In the genomic region with DNA sequence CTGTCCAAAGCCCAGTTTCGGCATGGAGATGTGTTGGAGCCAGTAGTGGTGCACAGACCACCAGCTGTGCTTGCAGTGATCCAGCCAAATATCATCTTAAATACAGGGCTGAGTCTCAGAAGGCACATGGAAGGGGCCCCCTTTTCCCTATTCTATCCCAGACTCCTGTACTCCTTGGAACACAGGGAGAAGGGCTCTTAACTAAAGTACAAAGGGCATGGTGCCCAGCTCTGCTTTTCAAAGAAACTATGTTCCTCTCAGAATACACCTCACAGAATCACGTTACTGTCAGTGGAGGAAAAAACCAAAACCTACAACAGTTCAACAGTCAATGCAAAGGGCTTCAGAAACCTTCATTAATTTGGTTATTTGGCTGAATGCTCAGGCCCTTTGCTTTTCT, we compare ENCODE assay signal across 24 cellular contexts.
DNase-seq lines count a peak whose midpoint lies in the region; ATAC-seq, FAIRE-seq and TF ChIP-seq lines count a peak whose summit lies in the region.
"Had no signal": no experiment of that assay in that cellular context is flagged by ENCODE, and none has a peak within 500 bp of the region (broad histone marks: within the 10 kb centered on the region; RNA-seq: fewer than 3 reads in every experiment).

No MANE protein-coding gene starts in this region.

- no peak overlapping the region for H3K4me3 ChIP-seq in right cardiac atrium (ENCODE audit: low read length)
- no peak overlapping the region for H3K4me3 ChIP-seq in upper lobe of right lung
- no peak overlapping the region for H3K4me3 ChIP-seq in tibial nerve
- H3K4me3 ChIP-seq: stomach had no signal

- intact Hi-C loops in Right ventricle myocardium superior (cut with DNase I) (no loop called here), right cardiac atrium (cut with DNase I) (no loop called here), upper lobe of right lung (cut with DNase I) (no loop called here)

- DNase-seq in Right ventricle myocardium superior (no peak), right cardiac atrium (no peak), cerebellar cortex (ENCODE audit: low spot score) (peak; percentile 35), upper lobe of right lung (no peak), Kasumi-1 (lab: John Stamatoyannopoulos, UW) (no peak), HTR-8/SVneo (ENCODE audit: insufficient read length, low spot score) (no peak), tibial nerve (ENCODE audit: low spot score in 2 of 2) (no peak)
- DNase-seq: activated CD4-positive, alpha-beta T cell treated with anti-CD3 and anti-CD28 coated beads, Interleukin-2, amount 50 U/mL, for 1 hour; aorta; CD4-positive, alpha-beta memory T cell; central memory CD4-positive, alpha-beta T cell; kidney glomerular epithelial cell; mesendoderm; naive thymus-derived CD8-positive, alpha-beta T cell; NCI-H146; NCI-H2171 treated with DMSO at 0.1 percent for 48 hours; stimulated activated CD8-positive, alpha-beta memory T cell treated with anti-CD3 and anti-CD28 coated beads, Interleukin-4, amount 100 ng/mL, for 48 hours; stomach; T-helper 9 cell; WERI-Rb-1 had no signal

- TF ChIP-seq EP300 in tibial nerve (IDR thresholded peaks at IDR 0.05), result no peak

- FAIRE-seq in HTR-8/SVneo (lab: Jason Lieb, UNC), result no peak

- H3K4me1 Mint-ChIP-seq in nephron, result peaks cover 35% of the 10 kb centered on the region
- H3K4me1 Mint-ChIP-seq: CD4-positive, alpha-beta memory T cell; naive thymus-derived CD8-positive, alpha-beta T cell had no signal

- TF ChIP-seq POLR2A in tibial nerve (IDR thresholded peaks at IDR 0.05), result no peak

- TF ChIP-seq CTCF in nephron (IDR thresholded peaks at IDR 0.05; ENCODE audit: unreplicated experiment in 3 of 3), result no peak
- TF ChIP-seq CTCF in upper lobe of right lung (IDR thresholded peaks at IDR 0.05), result no peak
- no peak for TF ChIP-seq CTCF in tibial nerve (IDR thresholded peaks at IDR 0.05)

- no peaks in the 10 kb centered on the region for H3K27me3 ChIP-seq in right cardiac atrium (ENCODE audit: control insufficient read depth, insufficient read depth)
- H3K27me3 ChIP-seq in upper lobe of right lung, result no peaks in the 10 kb centered on the region
- no peaks in the 10 kb centered on the region for H3K27me3 ChIP-seq in tibial nerve
- H3K27me3 ChIP-seq: stomach had no signal

- peaks cover 3% of the 10 kb centered on the region for H3K36me3 Mint-ChIP-seq in nephron (ENCODE audit: low read depth)
- H3K36me3 Mint-ChIP-seq: type B pancreatic cell had no signal

- H3K27ac Mint-ChIP-seq in nephron, result peak overlapping the region; percentile 83 to 95 (median 90)
- H3K27ac Mint-ChIP-seq: activated naive CD8-positive, alpha-beta T cell had no signal

- WGBS in right cardiac atrium, result 63% methylated on average over 2 of the region's 2 CpGs
- 69 to 83% methylated on average over 2 of the region's 2 CpGs for WGBS in tibial nerve, 2 donors

- H3K9me3 Mint-ChIP-seq in nephron, result peaks cover 6% of the 10 kb centered on the region

- H3K4me1 ChIP-seq in right cardiac atrium (ENCODE audit: control insufficient read depth, insufficient read depth, low read length), result peaks cover 3% of the 10 kb centered on the region
- H3K4me1 ChIP-seq in upper lobe of right lung, result no peaks in the 10 kb centered on the region
- peaks cover 0 to 3% (median 0%) of the 10 kb centered on the region in 4 donors for H3K4me1 ChIP-seq in tibial nerve
- H3K4me1 ChIP-seq: parathyroid adenoma had no signal

- H3K36me3 ChIP-seq in upper lobe of right lung (no peaks in the 10 kb centered on the region), tibial nerve (no peaks in the 10 kb centered on the region)
- H3K36me3 ChIP-seq: stomach, WERI-Rb-1 had no signal

- H3K27ac ChIP-seq in right cardiac atrium (ENCODE audit: low read length) (no peak overlapping the region), upper lobe of right lung (peak overlapping the region; percentile 32), tibial nerve (peak overlapping the region in 1 of 4 donors; percentile 36)
- H3K27ac ChIP-seq: parathyroid adenoma, WERI-Rb-1 had no signal

- no peaks in the 10 kb centered on the region for H3K27me3 Mint-ChIP-seq in nephron (ENCODE audit: low read depth)
- H3K27me3 Mint-ChIP-seq: activated naive CD8-positive, alpha-beta T cell; CD4-positive, alpha-beta memory T cell; naive thymus-derived CD8-positive, alpha-beta T cell; type B pancreatic cell had no signal

- H3K9me3 ChIP-seq in right cardiac atrium (ENCODE audit: control insufficient read depth, low read length), result no peaks in the 10 kb centered on the region
- H3K9me3 ChIP-seq in upper lobe of right lung, result no peaks in the 10 kb centered on the region
- H3K9me3 ChIP-seq in tibial nerve, result no peaks in the 10 kb centered on the region
- H3K9me3 ChIP-seq: stomach had no signal

- ATAC-seq in Right ventricle myocardium superior (ENCODE audit: poor library complexity) (peak; percentile 38), right cardiac atrium (no peak), upper lobe of right lung (peak; percentile 77)
- ATAC-seq: naive thymus-derived CD8-positive, alpha-beta T cell had no signal

- peak overlapping the region in 1 of 3 experiments; percentile 34 for H3K4me3 Mint-ChIP-seq in nephron
- H3K4me3 Mint-ChIP-seq: activated naive CD8-positive, alpha-beta T cell; CD4-positive, alpha-beta memory T cell; naive thymus-derived CD8-positive, alpha-beta T cell had no signal

Comparison
In these comparisons a context has a peak if more than half of its experiments do, and no peak if none do; other contexts are left out.
1. ATAC-seq: peak in Right ventricle myocardium superior (single experiment) and upper lobe of right lung (single experiment); none in right cardiac atrium (0 of 2).